Comparison of ENCODE assay signal across 8 cellular contexts in the genomic region with DNA sequence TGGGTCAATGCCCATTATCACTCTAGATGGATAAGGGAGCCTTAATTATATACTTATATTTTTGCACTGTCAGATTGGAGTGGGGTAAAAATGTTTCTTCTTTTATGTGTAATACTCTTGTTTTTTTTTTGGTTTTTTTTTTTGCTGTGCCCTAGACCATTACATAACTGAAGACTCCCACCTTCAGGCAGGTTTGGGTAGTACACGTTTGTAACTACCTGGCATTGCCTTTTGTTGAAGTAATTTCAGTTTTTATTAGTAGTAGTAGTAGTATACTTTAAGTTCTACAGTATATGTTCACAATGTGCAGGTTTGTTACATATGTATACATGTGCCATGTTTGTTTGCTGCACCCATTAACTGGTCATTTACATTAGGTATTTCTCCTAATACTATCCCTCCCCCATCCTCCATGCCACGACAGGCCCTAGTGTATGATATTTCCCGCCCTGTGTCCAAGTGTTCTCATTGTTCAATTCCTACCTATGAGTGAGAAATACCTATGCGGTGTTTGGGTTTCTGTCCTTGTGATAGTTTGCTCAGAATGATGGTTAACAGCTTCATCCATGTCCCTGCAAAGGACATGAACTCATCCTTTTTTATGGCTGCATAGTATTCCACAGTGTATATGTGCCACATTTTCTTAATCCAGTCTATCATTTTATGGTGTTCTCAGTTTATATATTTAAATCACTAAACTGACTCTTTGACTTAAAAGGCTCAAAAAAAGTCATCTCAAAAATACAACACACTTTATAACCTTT.
A peak's percentile ranks its signal among the peaks of the same experiment; 100 is the strongest.
DNase-seq lines count a peak whose midpoint lies in the region; TF ChIP-seq lines count a peak whose summit lies in the region.
"Not testable (repeated sequence)": the region's sequence is repeated elsewhere in the genome, so short reads cannot be mapped to it uniquely, and the experiment has no call there.

No MANE protein-coding gene starts in this region.

- TF ChIP-seq CTCF in AG09319 (IDR thresholded peaks at IDR 0.05; ENCODE audit: low read depth, low read length) (peak; percentile 16), GM12875 (IDR thresholded peaks at IDR 0.05; ENCODE audit: borderline replicate concordance, insufficient read depth, low read depth, low read length) (peak; percentile 29; the same call in 1 of the 2 replicates), kidney epithelial cell (IDR thresholded peaks at IDR 0.05; ENCODE audit: insufficient read depth, low read length, poor library complexity, severe bottlenecking) (peak; percentile 17)

- DNase-seq in AG09319 (ENCODE audit: extremely low read depth, low read depth); kidney epithelial cell (ENCODE audit: low read depth): not testable (repeated sequence)
- DNase-seq in MV-4-11 (lab: John Stamatoyannopoulos, UW) (peak; percentile 25), SK-N-DZ (ENCODE audit: low spot score) (peak; percentile 34)
- DNase-seq in activated CD8-positive, alpha-beta memory T cell treated with anti-CD3 and anti-CD28 coated beads for 24 hours: peak; percentile 59
- peak; percentile 55 for DNase-seq in central memory CD4-positive, alpha-beta T cell
- peak; percentile 34 to 62 for DNase-seq in stimulated activated CD4-positive, alpha-beta T cell treated with anti-CD3 and anti-CD28 coated beads, Interleukin-2, amount 100 ng/mL, for 24 hours

- H3K27me3 ChIP-seq in kidney epithelial cell (ENCODE audit: control insufficient read depth, insufficient read depth, low read length): not testable (repeated sequence)

- not testable (repeated sequence) for H3K36me3 ChIP-seq in kidney epithelial cell (ENCODE audit: control insufficient read depth, insufficient read depth, low read length)

- not testable (repeated sequence) for H3K4me3 ChIP-seq in GM12875 (ENCODE audit: low read depth, low read length); kidney epithelial cell (ENCODE audit: low read depth, low read length)
